Comparison of ENCODE assay signal across 34 cellular contexts in the genomic region with DNA sequence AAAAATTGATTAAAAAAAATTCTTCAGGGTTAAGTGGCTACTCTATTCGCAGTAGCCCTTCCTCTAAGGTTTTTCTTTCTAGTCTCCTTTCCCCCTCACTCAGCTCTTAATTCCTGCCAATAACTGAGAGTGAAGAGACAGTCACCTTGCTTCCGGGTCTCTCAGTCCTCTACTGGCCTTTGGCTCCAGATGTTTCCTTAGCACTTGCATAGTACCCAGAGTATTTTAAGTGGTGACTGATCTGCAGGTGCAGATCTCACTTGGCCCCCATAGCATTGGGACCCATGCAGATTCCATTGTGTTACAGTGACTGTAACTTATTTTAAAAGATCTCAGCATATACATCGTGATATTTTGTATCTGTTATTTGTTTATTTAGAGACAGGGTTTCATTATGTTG.
"Had no signal": no experiment of that assay in that cellular context is flagged by ENCODE, and none has a peak within 500 bp of the region (broad histone marks: within the 10 kb centered on the region; RNA-seq: fewer than 3 reads in every experiment).

No MANE protein-coding gene starts in this region.

- H3K4me1 ChIP-seq: colonic mucosa had no signal

- H3K4me3 Mint-ChIP-seq: activated CD4-positive, alpha-beta memory T cell treated with anti-CD3 and anti-CD28 coated beads, Interleukin-2, amount 10 ng/mL, durations not matched to agents 7 days and 5 days; activated naive CD8-positive, alpha-beta T cell treated with anti-CD3 and anti-CD28 coated beads for 36 hours; activated T-cell treated with anti-CD3 and anti-CD28 coated beads, Interleukin-2, amount 50 U/mL, for 72 hours; activated T-helper 17 cell treated with anti-CD3 and anti-CD28 coated beads, Interleukin-2, amount 50 U/mL, for 72 hours; central memory CD8-positive, alpha-beta T cell had no signal

- H3K4me1 Mint-ChIP-seq: activated T-helper 17 cell treated with anti-CD3 and anti-CD28 coated beads, Interleukin-2, amount 50 U/mL, for 72 hours; central memory CD8-positive, alpha-beta T cell had no signal

- H3K27me3 Mint-ChIP-seq: activated CD4-positive, alpha-beta memory T cell treated with anti-CD3 and anti-CD28 coated beads, Interleukin-2, amount 10 ng/mL, durations not matched to agents 7 days and 5 days; activated naive CD8-positive, alpha-beta T cell treated with anti-CD3 and anti-CD28 coated beads for 36 hours; activated T-helper 17 cell treated with anti-CD3 and anti-CD28 coated beads, Interleukin-2, amount 50 U/mL, for 72 hours; central memory CD8-positive, alpha-beta T cell had no signal

- H3K4me3 ChIP-seq: colonic mucosa, MG63, SJCRH30, SK-N-MC had no signal

- H3K9me3 ChIP-seq: colonic mucosa, MG63 had no signal

- H3K36me3 ChIP-seq: brain microvascular endothelial cell, colonic mucosa, MG63, SJCRH30, WERI-Rb-1 had no signal

- H3K27ac Mint-ChIP-seq: activated CD4-positive, alpha-beta memory T cell treated with anti-CD3 and anti-CD28 coated beads, Interleukin-2, amount 10 ng/mL, durations not matched to agents 7 days and 5 days; activated naive CD8-positive, alpha-beta T cell treated with anti-CD3 and anti-CD28 coated beads for 36 hours; activated T-cell treated with anti-CD3 and anti-CD28 coated beads, Interleukin-2, amount 50 U/mL, for 72 hours; activated T-helper 17 cell treated with anti-CD3 and anti-CD28 coated beads, Interleukin-2, amount 50 U/mL, for 72 hours had no signal

- H3K36me3 Mint-ChIP-seq: activated naive CD8-positive, alpha-beta T cell treated with anti-CD3 and anti-CD28 coated beads for 36 hours had no signal

- H3K9me3 Mint-ChIP-seq: activated naive CD8-positive, alpha-beta T cell treated with anti-CD3 and anti-CD28 coated beads for 36 hours; activated T-helper 17 cell treated with anti-CD3 and anti-CD28 coated beads, Interleukin-2, amount 50 U/mL, for 72 hours; central memory CD8-positive, alpha-beta T cell had no signal

- H3K27me3 ChIP-seq: brain microvascular endothelial cell, colonic mucosa, MG63, SJCRH30 had no signal

- DNase-seq: activated CD4-positive, alpha-beta memory T cell treated with anti-CD3 and anti-CD28 coated beads, Interleukin-2, amount 10 ng/mL, durations not matched to agents 7 days and 5 days; activated CD4-positive, alpha-beta T cell treated with anti-CD3 and anti-CD28 coated beads for 1 hour; activated CD4-positive, alpha-beta T cell treated with anti-CD3 and anti-CD28 coated beads for 48 hours; activated CD4-positive, CD25-positive, alpha-beta regulatory T cell; activated CD8-positive, alpha-beta memory T cell treated with anti-CD3 and anti-CD28 coated beads for 24 hours; activated effector memory CD4-positive, alpha-beta T cell treated with anti-CD3 and anti-CD28 coated beads, Interleukin-2, amount 50 U/mL, for 16 hours; activated naive CD4-positive, alpha-beta T cell; activated naive CD4-positive, alpha-beta T cell treated with anti-CD3 and anti-CD28 coated beads, Interleukin-2, amount 50 U/mL, for 16 hours; activated naive CD8-positive, alpha-beta T cell treated with anti-CD3 and anti-CD28 coated beads for 36 hours; activated T-cell treated with anti-CD3 and anti-CD28 coated beads, Interleukin-2, amount 50 U/mL, for 1 hour; activated T-cell treated with anti-CD3 and anti-CD28 coated beads, Interleukin-2, amount 50 U/mL, for 72 hours; amniotic stem cell; aorta; brain microvascular endothelial cell; colonic mucosa; Kasumi-1; MG63; MV-4-11; NCI-H1417; NCI-H146; NCI-H187; NCI-H2081 treated with DMSO at 0.1 percent for 48 hours; NCI-H226; NCI-H446 treated with DMSO at 0.1 percent for 48 hours; NCI-H524; NK-92 treated with Interleukin-12 subunit alpha and Interleukin-12 subunit beta, amount 100 ng/mL, for 24 hours; OCI-M1; SHP77; SJCRH30; T1000; WERI-Rb-1 had no signal

- ATAC-seq: activated T-cell treated with anti-CD3 and anti-CD28 coated beads, Interleukin-2, amount 50 U/mL, for 72 hours; activated T-helper 17 cell treated with anti-CD3 and anti-CD28 coated beads, Interleukin-2, amount 50 U/mL, for 72 hours had no signal

- H3K27ac ChIP-seq: brain microvascular endothelial cell, colonic mucosa, SJCRH30, SK-N-MC, WERI-Rb-1 had no signal
